ENCODE assay signal across 12 cellular contexts in the genomic region with DNA sequence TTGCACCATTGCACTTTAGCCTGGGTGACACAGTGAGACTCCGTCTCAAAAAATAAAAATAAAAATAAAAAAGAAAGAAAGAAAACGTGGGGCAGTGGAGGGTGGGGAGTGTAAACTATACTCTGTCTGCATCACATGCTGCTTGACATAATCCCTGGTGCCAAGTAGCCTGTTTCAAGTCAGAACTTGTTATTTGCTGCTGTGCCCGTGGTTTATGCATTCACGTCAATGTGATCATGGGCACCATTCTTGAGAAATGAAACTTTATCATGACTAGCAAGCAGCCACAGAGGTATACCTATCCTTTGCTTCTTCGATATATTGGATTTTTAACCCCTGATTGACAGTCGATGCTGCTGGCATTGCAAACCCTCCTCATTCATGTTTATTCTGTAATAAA. TPM values are rescaled to one million over a fixed set of nuclear protein-coding genes. Genes with fewer than 3 reads are reported as not detected.
DNase-seq lines count a peak whose midpoint lies in the region; ATAC-seq and TF ChIP-seq lines count a peak whose summit lies in the region.
"Had no signal": no experiment of that assay in that cellular context is flagged by ENCODE, and none has a peak within 500 bp of the region (broad histone marks: within the 10 kb centered on the region; RNA-seq: fewer than 3 reads in every experiment).

No MANE protein-coding gene starts in this region.

- H3K27me3 ChIP-seq in PC-9 (ENCODE audit: insufficient read depth, low read depth), result no peaks in the 10 kb centered on the region
- H3K27me3 ChIP-seq in esophagus squamous epithelium, result no peaks in the 10 kb centered on the region
- no peaks in the 10 kb centered on the region for H3K27me3 ChIP-seq in stomach

- TF ChIP-seq POLR2A in esophagus squamous epithelium (IDR thresholded peaks at IDR 0.05), result no peak
- TF ChIP-seq POLR2A in stomach (IDR thresholded peaks at IDR 0.05), result no peak

- no peak overlapping the region for H3K4me3 Mint-ChIP-seq in activated CD4-positive, alpha-beta T cell treated with anti-CD3 and anti-CD28 coated beads, Interleukin-2, amount 10 ng/mL, durations not matched to agents 7 days and 5 days
- H3K4me3 Mint-ChIP-seq: activated CD8-positive, alpha-beta memory T cell treated with anti-CD3 and anti-CD28 coated beads, Interleukin-2, amount 10 ng/mL, durations not matched to agents 7 days and 5 days had no signal

- H3K4me1 ChIP-seq in PC-9 (replicated peaks; ENCODE audit: insufficient read depth) (peaks cover 18% of the 10 kb centered on the region), esophagus squamous epithelium (peaks cover 6 to 43% (median 17%) of the 10 kb centered on the region in 3 donors), stomach (peaks cover 11 to 42% (median 34%) of the 10 kb centered on the region in 4 donors)
- H3K4me1 ChIP-seq: parathyroid adenoma had no signal

- TF ChIP-seq CTCF in PC-9 (conservative IDR thresholded peaks at IDR 0.05) (no peak), esophagus squamous epithelium (IDR thresholded peaks at IDR 0.05) (no peak), stomach (IDR thresholded peaks at IDR 0.05) (no peak)

- H3K27ac Mint-ChIP-seq in activated CD4-positive, alpha-beta T cell treated with anti-CD3 and anti-CD28 coated beads, Interleukin-2, amount 10 ng/mL, durations not matched to agents 7 days and 5 days, result no peak overlapping the region
- H3K27ac Mint-ChIP-seq: activated CD8-positive, alpha-beta memory T cell treated with anti-CD3 and anti-CD28 coated beads, Interleukin-2, amount 10 ng/mL, durations not matched to agents 7 days and 5 days; brain had no signal

- no peaks in the 10 kb centered on the region for H3K36me3 ChIP-seq in PC-9 (ENCODE audit: low read depth)
- no peaks in the 10 kb centered on the region for H3K36me3 ChIP-seq in esophagus squamous epithelium
- H3K36me3 ChIP-seq in stomach, result no peaks in the 10 kb centered on the region

- ATAC-seq in GM21390 (IDR thresholded peaks at IDR 0.05; ENCODE audit: unreplicated experiment) (no peak), HG03095 (IDR thresholded peaks at IDR 0.05; ENCODE audit: unreplicated experiment) (no peak)

- peaks cover 4% of the 10 kb centered on the region for H3K36me3 Mint-ChIP-seq in activated CD4-positive, alpha-beta T cell treated with anti-CD3 and anti-CD28 coated beads, Interleukin-2, amount 10 ng/mL, durations not matched to agents 7 days and 5 days (ENCODE audit: low read depth)

- H3K9me2 ChIP-seq in PC-9 (ENCODE audit: insufficient read depth), result no peaks in the 10 kb centered on the region

- no TSS peak for BruUV-seq in PC-9 (replicated peaks; lab: Mats Ljungman, UMichigan)

- 29 to 46% methylated on average over 6 of the region's 6 CpGs for WGBS in esophagus squamous epithelium, 2 donors
- WGBS in stomach, 5 donors, result 49 to 62% (median 55%) methylated on average over 6 of the region's 6 CpGs

- no peaks in the 10 kb centered on the region for H4K20me1 ChIP-seq in PC-9 (ENCODE audit: insufficient read depth)

- H3K79me2 ChIP-seq in PC-9 (ENCODE audit: low read depth), result peaks cover 9% of the 10 kb centered on the region
- H3K79me2 ChIP-seq: parathyroid adenoma had no signal

- no peaks in the 10 kb centered on the region for H3K27me3 Mint-ChIP-seq in activated CD4-positive, alpha-beta T cell treated with anti-CD3 and anti-CD28 coated beads, Interleukin-2, amount 10 ng/mL, durations not matched to agents 7 days and 5 days
- H3K27me3 Mint-ChIP-seq: activated CD8-positive, alpha-beta memory T cell treated with anti-CD3 and anti-CD28 coated beads, Interleukin-2, amount 10 ng/mL, durations not matched to agents 7 days and 5 days had no signal

- intact Hi-C loops in PC-9 (cut with micrococcal nuclease; ENCODE audit: unreplicated experiment) (loop anchor here (2.0 kb wide), 1 partner anchor 50 kb away; no protein-coding TSS in a partner anchor), esophagus squamous epithelium (cut with DNase I) (loop anchor here (10.0 kb wide), 1 partner anchor 94 kb away; no protein-coding TSS in a partner anchor), stomach (cut with DNase I; ENCODE audit: low total_unique reads) (loop anchor here (5.0 kb wide), 1 partner anchor 147 kb away; no protein-coding TSS in a partner anchor)

- H3K9me3 ChIP-seq in PC-9 (ENCODE audit: insufficient read depth, low read depth), result no peaks in the 10 kb centered on the region
- no peaks in the 10 kb centered on the region for H3K9me3 ChIP-seq in esophagus squamous epithelium
- no peaks in the 10 kb centered on the region for H3K9me3 ChIP-seq in stomach

- H3K4me3 ChIP-seq in PC-9 (no peak overlapping the region), esophagus squamous epithelium (peak overlapping the region in 2 of 4 donors; percentile 12 to 25), stomach (no peak overlapping the region)

- H3K9me3 Mint-ChIP-seq in activated CD4-positive, alpha-beta T cell treated with anti-CD3 and anti-CD28 coated beads, Interleukin-2, amount 10 ng/mL, durations not matched to agents 7 days and 5 days, result no peaks in the 10 kb centered on the region

- H3K27ac ChIP-seq in PC-9 (no peak overlapping the region), esophagus squamous epithelium (peak overlapping the region; percentile 75 to 91 (median 84)), stomach (peak overlapping the region in 3 of 5 donors; percentile 17 to 74 (median 57))
- H3K27ac ChIP-seq: parathyroid adenoma had no signal

- peak overlapping the region; percentile 72 for H3K4me2 ChIP-seq in PC-9

- no peak overlapping the region for H2AFZ ChIP-seq in PC-9

- peak; percentile 44 for DNase-seq in activated CD4-positive, alpha-beta T cell treated with anti-CD3 and anti-CD28 coated beads, Interleukin-2, amount 10 ng/mL, durations not matched to agents 7 days and 5 days
- DNase-seq in activated CD4-positive, alpha-beta T cell treated with anti-CD3 and anti-CD28 coated beads, Interleukin-2, amount 50 U/mL, for 4 hours, result no peak
- DNase-seq in PC-9 (no peak), esophagus squamous epithelium (lab: John Stamatoyannopoulos, UW) (no peak), stomach (no peak), DMS153 treated with DMSO at 0.1 percent for 48 hours (lab: John Stamatoyannopoulos, UW; ENCODE audit: unreplicated experiment) (no peak)
- DNase-seq: GOT3 had no signal

- CTCF ChIA-PET in activated CD4-positive, alpha-beta T cell treated with anti-CD3 and anti-CD28 coated beads, Interleukin-2, amount 10 ng/mL, durations not matched to agents 7 days and 5 days (lab: Charles Lee), result interaction anchor here (0.7 to 1.3 kb wide), 2 partner anchors 91 to 146 kb away, joined by 3 to 7 read pairs; no protein-coding TSS in a partner anchor
- CTCF ChIA-PET in PC-9 (lab: Charles Lee), result no interaction called here

- peaks cover 52% of the 10 kb centered on the region for H3K4me1 Mint-ChIP-seq in activated CD4-positive, alpha-beta T cell treated with anti-CD3 and anti-CD28 coated beads, Interleukin-2, amount 10 ng/mL, durations not matched to agents 7 days and 5 days

- H3F3A ChIP-seq in PC-9 (ENCODE audit: insufficient read depth, low read depth), result peaks cover 7% of the 10 kb centered on the region; the same call in 1 of the 2 replicates

- POLR2A ChIA-PET in activated CD4-positive, alpha-beta T cell treated with anti-CD3 and anti-CD28 coated beads, Interleukin-2, amount 10 ng/mL, durations not matched to agents 7 days and 5 days (lab: Charles Lee), result no interaction called here
- POLR2A ChIA-PET in PC-9 (lab: Charles Lee; ENCODE audit: unreplicated experiment), result no interaction called here

- TF ChIP-seq EP300 in stomach (IDR thresholded peaks at IDR 0.05), result no peak

RNA-seq across cellular contexts. Expression of gene SMU1, which starts 4.1 kb away (rescaled TPM):
- total RNA-seq in activated CD4-positive, alpha-beta T cell treated with anti-CD3 and anti-CD28 coated beads, Interleukin-2, amount 10 ng/mL, durations not matched to agents 7 days and 5 days, result 10 to 100 TPM; 24.0 to 24.5 TPM
- total RNA-seq in PC-9 (2021), result 12.6 and 14.5 TPM in 2 replicates
- 10 to 100 TPM in 3 of 4 donors, 1 to 10 TPM in 1; 9.4 to 19.1 (median 13.6) TPM for total RNA-seq in esophagus squamous epithelium
- 10 to 100 TPM in 2 of 5 donors, 1 to 10 TPM in 3; 1.7 to 36.2 (median 10.0) TPM for total RNA-seq in stomach
- 1 to 10 TPM; 7.4 to 8.1 (median 8.0) TPM for polyA plus RNA-seq in stomach

RNA-seq across cellular contexts. Expression of gene DNAJA1, which starts 55.5 kb away (rescaled TPM):
- total RNA-seq in activated CD4-positive, alpha-beta T cell treated with anti-CD3 and anti-CD28 coated beads, Interleukin-2, amount 10 ng/mL, durations not matched to agents 7 days and 5 days, result 100 to 1,000 TPM; 159 to 180 TPM
- 78.0 and 88.4 TPM in 2 replicates for total RNA-seq in PC-9 (2021)
- total RNA-seq in esophagus squamous epithelium, result 10 to 100 TPM; 44.4 to 79.5 (median 58.3) TPM
- 10 to 100 TPM; 16.8 to 81.1 (median 29.2) TPM for total RNA-seq in stomach
- polyA plus RNA-seq in stomach, result 10 to 100 TPM; 43.5 to 87.4 (median 75.3) TPM
